ENCODE assay signal across 34 cellular contexts in genomic region chr11:133742388-133742787, GRCh38.
"Had no signal": no experiment of that assay in that cellular context is flagged by ENCODE, and none has a peak within 500 bp of the region (broad histone marks: within the 10 kb centered on the region; RNA-seq: fewer than 3 reads in every experiment).

No MANE protein-coding gene starts in this region.

- ATAC-seq: activated CD8-positive, alpha-beta memory T cell treated with anti-CD3 and anti-CD28 coated beads, Interleukin-2, amount 10 ng/mL, durations not matched to agents 7 days and 5 days; activated CD8-positive, alpha-beta T cell treated with anti-CD3 and anti-CD28 coated beads, Interleukin-2, amount 10 ng/mL, durations not matched to agents 7 days and 5 days; effector memory CD8-positive, alpha-beta T cell; foreskin keratinocyte; gastrocnemius medialis; heart left ventricle; T-helper 17 cell; WTC11 had no signal

- FAIRE-seq: bronchial epithelial cell, colon had no signal

- H3K4me3 Mint-ChIP-seq: activated CD4-positive, alpha-beta memory T cell treated with anti-CD3 and anti-CD28 coated beads for 36 hours; activated CD4-positive, alpha-beta T cell treated with anti-CD3 and anti-CD28 coated beads, Interleukin-2, amount 10 ng/mL, durations not matched to agents 24 days and 14 days; activated CD8-positive, alpha-beta memory T cell treated with anti-CD3 and anti-CD28 coated beads, Interleukin-2, amount 10 ng/mL, durations not matched to agents 7 days and 5 days; activated CD8-positive, alpha-beta T cell treated with anti-CD3 and anti-CD28 coated beads, Interleukin-2, amount 10 ng/mL, durations not matched to agents 7 days and 5 days; activated naive CD4-positive, alpha-beta T cell treated with anti-CD3 and anti-CD28 coated beads, Interleukin-2, amount 10 ng/mL, durations not matched to agents 7 days and 5 days; activated naive CD8-positive, alpha-beta T cell treated with anti-CD3 and anti-CD28 coated beads, Interleukin-2, amount 10 ng/mL, durations not matched to agents 7 days and 5 days; activated T-helper 1 cell treated with anti-CD3 and anti-CD28 coated beads, Interleukin-12 subunit alpha, Interleukin-12 subunit beta, Interleukin-2, Interleukin-4 antibody, amounts not matched to agents 30 ng/mL and 10 ng/mL and 1 ng/mL, durations not matched to agents 14 hours and 24 hours and 36 hours; central memory CD8-positive, alpha-beta T cell; effector memory CD8-positive, alpha-beta T cell; T-helper 17 cell; T-helper 2 cell treated with Interferon-gamma antibody and Interleukin-4, amounts not matched to agents 5 μg/mL and 100 μg/mL, for 36 hours; WTC11 had no signal

- H3K4me1 Mint-ChIP-seq: activated CD8-positive, alpha-beta memory T cell treated with anti-CD3 and anti-CD28 coated beads, Interleukin-2, amount 10 ng/mL, durations not matched to agents 7 days and 5 days; activated naive CD4-positive, alpha-beta T cell treated with anti-CD3 and anti-CD28 coated beads, Interleukin-2, amount 10 ng/mL, durations not matched to agents 7 days and 5 days; activated naive CD8-positive, alpha-beta T cell treated with anti-CD3 and anti-CD28 coated beads, Interleukin-2, amount 10 ng/mL, durations not matched to agents 7 days and 5 days; central memory CD8-positive, alpha-beta T cell; T-helper 17 cell had no signal

- H3K27me3 ChIP-seq: ascending aorta, brain microvascular endothelial cell, foreskin keratinocyte, gastrocnemius medialis had no signal

- H3K27ac Mint-ChIP-seq: activated CD4-positive, alpha-beta memory T cell treated with anti-CD3 and anti-CD28 coated beads for 36 hours; activated CD4-positive, alpha-beta T cell treated with anti-CD3 and anti-CD28 coated beads, Interleukin-2, amount 10 ng/mL, durations not matched to agents 24 days and 14 days; activated CD8-positive, alpha-beta memory T cell treated with anti-CD3 and anti-CD28 coated beads, Interleukin-2, amount 10 ng/mL, durations not matched to agents 7 days and 5 days; activated CD8-positive, alpha-beta T cell treated with anti-CD3 and anti-CD28 coated beads, Interleukin-2, amount 10 ng/mL, durations not matched to agents 7 days and 5 days; activated naive CD4-positive, alpha-beta T cell treated with anti-CD3 and anti-CD28 coated beads, Interleukin-2, amount 10 ng/mL, durations not matched to agents 7 days and 5 days; activated naive CD4-positive, alpha-beta T cell treated with anti-CD3 and anti-CD28 coated beads, Interleukin-2, amount 50 U/mL, for 72 hours; activated naive CD8-positive, alpha-beta T cell treated with anti-CD3 and anti-CD28 coated beads, Interleukin-2, amount 10 ng/mL, durations not matched to agents 7 days and 5 days; activated T-helper 1 cell treated with anti-CD3 and anti-CD28 coated beads, Interleukin-12 subunit alpha, Interleukin-12 subunit beta, Interleukin-2, Interleukin-4 antibody, amounts not matched to agents 30 ng/mL and 10 ng/mL and 1 ng/mL, durations not matched to agents 14 hours and 24 hours and 36 hours; effector memory CD8-positive, alpha-beta T cell; T-helper 17 cell; T-helper 2 cell treated with Interferon-gamma antibody and Interleukin-4, amounts not matched to agents 5 μg/mL and 100 μg/mL, for 36 hours; WTC11 had no signal

- DNase-seq: activated CD4-positive, alpha-beta memory T cell treated with anti-CD3 and anti-CD28 coated beads for 36 hours; activated CD4-positive, alpha-beta T cell treated with anti-CD3 and anti-CD28 coated beads for 1 hour; activated CD4-positive, alpha-beta T cell treated with anti-CD3 and anti-CD28 coated beads, Interleukin-2, amount 10 ng/mL, durations not matched to agents 24 days and 14 days; activated CD8-positive, alpha-beta memory T cell treated with anti-CD3 and anti-CD28 coated beads, Interleukin-2, amount 10 ng/mL, durations not matched to agents 7 days and 5 days; activated CD8-positive, alpha-beta memory T cell treated with anti-CD3 and anti-CD28 coated beads, Interleukin-2, amount 50 U/mL, for 4 hours; activated CD8-positive, alpha-beta T cell treated with anti-CD3 and anti-CD28 coated beads, Interleukin-2, amount 10 ng/mL, durations not matched to agents 7 days and 5 days; activated gamma-delta T cell; activated naive CD4-positive, alpha-beta T cell; activated naive CD4-positive, alpha-beta T cell treated with anti-CD3 and anti-CD28 coated beads, Interleukin-2, amount 10 ng/mL, durations not matched to agents 7 days and 5 days; activated naive CD8-positive, alpha-beta T cell treated with anti-CD3 and anti-CD28 coated beads, Interleukin-2, amount 10 ng/mL, durations not matched to agents 7 days and 5 days; activated T-cell treated with anti-CD3 and anti-CD28 coated beads, Interleukin-2, amount 50 U/mL, for 1 hour; activated T-cell treated with anti-CD3 and anti-CD28 coated beads, Interleukin-2, amount 50 U/mL, for 48 hours; brain microvascular endothelial cell; cortex of kidney; dermis blood vessel endothelial cell; effector CD4-positive, alpha-beta T cell; effector memory CD8-positive, alpha-beta T cell; erythroblast; foreskin keratinocyte; gastrocnemius medialis; glutamatergic neuron; heart left ventricle; T-helper 1 cell; T-helper 17 cell; T1000 had no signal

- H3K4me3 ChIP-seq: ascending aorta, esophagus muscularis mucosa, gastrocnemius medialis, heart left ventricle had no signal

- H3K9me3 ChIP-seq: ascending aorta, esophagus muscularis mucosa, gastrocnemius medialis had no signal

- H3K36me3 ChIP-seq: ascending aorta, brain microvascular endothelial cell, esophagus muscularis mucosa, gastrocnemius medialis, heart left ventricle had no signal

- H3K9me3 Mint-ChIP-seq: activated naive CD8-positive, alpha-beta T cell treated with anti-CD3 and anti-CD28 coated beads, Interleukin-2, amount 10 ng/mL, durations not matched to agents 7 days and 5 days had no signal

- H3K4me1 ChIP-seq: ascending aorta, esophagus muscularis mucosa, foreskin keratinocyte, gastrocnemius medialis, heart left ventricle had no signal

- H3K36me3 Mint-ChIP-seq: activated CD4-positive, alpha-beta memory T cell treated with anti-CD3 and anti-CD28 coated beads for 36 hours; activated CD8-positive, alpha-beta memory T cell treated with anti-CD3 and anti-CD28 coated beads, Interleukin-2, amount 10 ng/mL, durations not matched to agents 7 days and 5 days; activated naive CD4-positive, alpha-beta T cell treated with anti-CD3 and anti-CD28 coated beads, Interleukin-2, amount 10 ng/mL, durations not matched to agents 7 days and 5 days; activated naive CD8-positive, alpha-beta T cell treated with anti-CD3 and anti-CD28 coated beads, Interleukin-2, amount 10 ng/mL, durations not matched to agents 7 days and 5 days; WTC11 had no signal

- H3K27me3 Mint-ChIP-seq: activated CD4-positive, alpha-beta memory T cell treated with anti-CD3 and anti-CD28 coated beads for 36 hours; activated CD4-positive, alpha-beta T cell treated with anti-CD3 and anti-CD28 coated beads, Interleukin-2, amount 10 ng/mL, durations not matched to agents 24 days and 14 days; activated CD8-positive, alpha-beta memory T cell treated with anti-CD3 and anti-CD28 coated beads, Interleukin-2, amount 10 ng/mL, durations not matched to agents 7 days and 5 days; activated naive CD4-positive, alpha-beta T cell treated with anti-CD3 and anti-CD28 coated beads, Interleukin-2, amount 10 ng/mL, durations not matched to agents 7 days and 5 days; effector memory CD8-positive, alpha-beta T cell had no signal

- H3K27ac ChIP-seq: ascending aorta, brain microvascular endothelial cell, esophagus muscularis mucosa, foreskin keratinocyte, gastrocnemius medialis, heart left ventricle had no signal
